35 cellular contexts compared by ENCODE assay signal in genomic region chr5:36402512-36402906, GRCh38.
"Had no signal": no experiment of that assay in that cellular context is flagged by ENCODE, and none has a peak within 500 bp of the region (broad histone marks: within the 10 kb centered on the region; RNA-seq: fewer than 3 reads in every experiment).

No MANE protein-coding gene starts in this region.

- H3K9me3 Mint-ChIP-seq: activated B cell treated with CpG ODN at 0.5 μM for 24 hours; activated T-cell treated with anti-CD3 and anti-CD28 coated beads, Interleukin-2, amount 50 U/mL, for 24 hours; activated T-helper 2 cell treated with anti-CD3 and anti-CD28 coated beads, Interferon-gamma antibody, Interleukin-2, Interleukin-4, amounts not matched to agents 10 μg/mL and 5 μg/mL and 100 μg/mL, durations not matched to agents 14 hours and 24 hours and 36 hours; naive B cell; T-helper 1 cell treated with Interleukin-12 subunit alpha and Interleukin-12 subunit beta and Interleukin-4 antibody, amounts not matched to agents 30 μg/mL and 1 μg/mL, for 36 hours had no signal

- H3K27me3 ChIP-seq: adrenal gland, ascending aorta, brain microvascular endothelial cell, gastrocnemius medialis, sigmoid colon, testis had no signal

- H3K27me3 Mint-ChIP-seq: activated B cell treated with CpG ODN at 0.5 μM for 24 hours, naive B cell had no signal

- FAIRE-seq: colon, endothelial cell of umbilical vein, islet of Langerhans had no signal

- H3K4me3 ChIP-seq: adrenal gland, ascending aorta, gastrocnemius medialis, mucosa of descending colon, sigmoid colon, testis had no signal

- H3K36me3 Mint-ChIP-seq: activated naive CD8-positive, alpha-beta T cell; naive B cell had no signal

- H3K9me3 ChIP-seq: adrenal gland, ascending aorta, gastrocnemius medialis, mucosa of descending colon, sigmoid colon, testis had no signal

- ATAC-seq: activated CD4-positive, alpha-beta T cell treated with anti-CD3 and anti-CD28 coated beads for 36 hours; esophagus mucosa; gastrocnemius medialis; left ventricle myocardium superior; mucosa of descending colon had no signal

- H3K36me3 ChIP-seq: adrenal gland, ascending aorta, brain microvascular endothelial cell, gastrocnemius medialis, sigmoid colon had no signal

- H3K4me1 ChIP-seq: adrenal gland, gastrocnemius medialis, testis had no signal

- H3K27ac Mint-ChIP-seq: activated B cell treated with CpG ODN at 0.5 μM for 24 hours; activated CD4-positive, alpha-beta T cell treated with anti-CD3 and anti-CD28 coated beads for 36 hours; activated naive CD8-positive, alpha-beta T cell; activated T-cell treated with anti-CD3 and anti-CD28 coated beads, Interleukin-2, amount 50 U/mL, for 24 hours; activated T-helper 2 cell treated with anti-CD3 and anti-CD28 coated beads, Interferon-gamma antibody, Interleukin-2, Interleukin-4, amounts not matched to agents 10 μg/mL and 5 μg/mL and 100 μg/mL, durations not matched to agents 14 hours and 24 hours and 36 hours; T-helper 1 cell treated with Interleukin-12 subunit alpha and Interleukin-12 subunit beta and Interleukin-4 antibody, amounts not matched to agents 30 μg/mL and 1 μg/mL, for 36 hours had no signal

- DNase-seq: activated B cell treated with CpG ODN at 0.5 μM for 24 hours; activated CD4-positive, alpha-beta T cell treated with anti-CD3 and anti-CD28 coated beads for 36 hours; activated CD4-positive, alpha-beta T cell treated with anti-CD3 and anti-CD28 coated beads, Interleukin-2, amount 50 U/mL, for 4 hours; activated CD8-positive, alpha-beta memory T cell treated with anti-CD3 and anti-CD28 coated beads for 24 hours; activated CD8-positive, alpha-beta memory T cell treated with anti-CD3 and anti-CD28 coated beads, Interleukin-2, amount 50 U/mL, for 4 hours; activated naive CD4-positive, alpha-beta T cell; activated T-cell treated with anti-CD3 and anti-CD28 coated beads, Interleukin-2, amount 50 U/mL, for 24 hours; adrenal gland; brain microvascular endothelial cell; central memory CD4-positive, alpha-beta T cell; effector memory CD4-positive, alpha-beta T cell; gastrocnemius medialis; head of caudate nucleus; hypothalamus; left ventricle myocardium superior; mesendoderm; mucosa of descending colon; naive B cell; nucleus accumbens; posterior cingulate gyrus; sigmoid colon; stimulated activated CD4-positive, alpha-beta T cell treated with anti-CD3 and anti-CD28 coated beads, Interleukin-2, amount 100 ng/mL, for 48 hours; stimulated activated CD8-positive, alpha-beta memory T cell treated with anti-CD3 and anti-CD28 coated beads, Interleukin-4, amount 100 ng/mL, for 48 hours; stimulated activated naive CD4-positive, alpha-beta T cell; T1000; testis; trophoblast cell had no signal

- H3K4me3 Mint-ChIP-seq: activated B cell treated with CpG ODN at 0.5 μM for 24 hours; activated CD4-positive, alpha-beta T cell treated with anti-CD3 and anti-CD28 coated beads for 36 hours; activated naive CD8-positive, alpha-beta T cell; activated T-cell treated with anti-CD3 and anti-CD28 coated beads, Interleukin-2, amount 50 U/mL, for 24 hours; T-helper 1 cell treated with Interleukin-12 subunit alpha and Interleukin-12 subunit beta and Interleukin-4 antibody, amounts not matched to agents 30 μg/mL and 1 μg/mL, for 36 hours had no signal

- H3K4me1 Mint-ChIP-seq: activated CD4-positive, alpha-beta T cell treated with anti-CD3 and anti-CD28 coated beads for 36 hours had no signal
